In the genomic region with DNA sequence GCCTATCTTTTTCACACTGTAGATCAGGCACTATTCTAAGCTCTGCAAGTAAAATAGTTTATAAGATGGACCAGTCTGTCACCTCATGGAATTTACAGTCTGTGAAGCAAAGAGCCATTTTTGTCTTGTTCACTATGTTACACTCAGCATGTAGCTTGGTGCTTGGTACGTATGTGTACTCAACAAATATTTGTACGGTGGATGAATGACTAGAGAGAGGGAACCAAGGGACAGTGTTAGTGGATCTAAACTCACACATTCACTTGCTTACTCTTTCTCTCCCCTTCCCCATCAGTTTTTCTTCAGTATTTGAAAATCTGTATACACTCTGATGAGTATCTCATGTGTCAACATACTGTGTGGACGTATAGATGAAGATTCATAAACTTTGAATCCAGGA, we compare ENCODE assay signal across 32 cellular contexts. TPM values are rescaled to one million over a fixed set of nuclear protein-coding genes. Genes with fewer than 3 reads are reported as not detected.
"Had no signal": no experiment of that assay in that cellular context is flagged by ENCODE, and none has a peak within 500 bp of the region (broad histone marks: within the 10 kb centered on the region; RNA-seq: fewer than 3 reads in every experiment).

No MANE protein-coding gene starts in this region.

- H3K4me1 ChIP-seq: neural progenitor cell, parathyroid adenoma, psoas muscle, spleen, suprapubic skin, testis, tibial artery, transverse colon, upper lobe of right lung, uterus had no signal

- ATAC-seq: naive thymus-derived CD4-positive, alpha-beta T cell; psoas muscle; right cardiac atrium; sciatic nerve; stimulated activated memory B cell treated with anti-CD40 and anti-IgM and Interleukin-4, amounts not matched to agents 10 μg/mL and 1 μg/mL and 100 μg/mL, for 72 hours; stimulated activated naive CD8-positive, alpha-beta T cell treated with anti-CD3 and anti-CD28 coated beads, Interleukin-15, amount 100 ng/mL, for 72 hours; stimulated activated naive CD8-positive, alpha-beta T cell treated with anti-CD3 and anti-CD28 coated beads, Interleukin-15, Interleukin-2, amounts not matched to agents 100 U/mL and 50 U/mL, for 24 hours; upper lobe of right lung had no signal

- H3K27me3 ChIP-seq: neural progenitor cell, ovary, spleen, suprapubic skin, testis, tibial artery, transverse colon, upper lobe of right lung, uterus had no signal

- H3K4me3 ChIP-seq: neural progenitor cell, ovary, psoas muscle, skin epidermis, smooth muscle cell, spleen, suprapubic skin, testis, tibial artery, transverse colon, upper lobe of right lung, uterus had no signal

- H3K27ac ChIP-seq: neural progenitor cell, ovary, parathyroid adenoma, psoas muscle, skin epidermis, spleen, suprapubic skin, testis, tibial artery, transverse colon, upper lobe of right lung, uterus had no signal

- H3K9me3 ChIP-seq: ovary, psoas muscle, testis, transverse colon, upper lobe of right lung, uterus had no signal

- H3K36me3 ChIP-seq: neural progenitor cell, ovary, spleen, suprapubic skin, tibial artery, transverse colon, upper lobe of right lung, uterus had no signal

- DNase-seq: naive thymus-derived CD4-positive, alpha-beta T cell; natural killer cell; occipital lobe; ovary; psoas muscle; right cardiac atrium; spleen; stimulated activated CD4-positive, alpha-beta T cell treated with anti-CD3 and anti-CD28 coated beads, Interleukin-12 subunit alpha, Interleukin-12 subunit beta, amount 100 ng/mL, for 4 hours; stimulated activated CD4-positive, alpha-beta T cell treated with anti-CD3 and anti-CD28 coated beads, Interleukin-1b, Interleukin-23, amount 100 ng/mL, for 48 hours; stimulated activated CD4-positive, alpha-beta T cell treated with anti-CD3 and anti-CD28 coated beads, Interleukin-4, amount 100 ng/mL, for 1 hour; stimulated activated CD4-positive, alpha-beta T cell treated with anti-CD3 and anti-CD28 coated beads, Interleukin-4, amount 100 ng/mL, for 4 hours; stimulated activated CD8-positive, alpha-beta memory T cell treated with anti-CD3 and anti-CD28 coated beads, Interleukin-4, amount 100 ng/mL, for 48 hours; stimulated activated naive CD4-positive, alpha-beta T cell; stimulated activated naive CD8-positive, alpha-beta T cell treated with anti-CD3 and anti-CD28 coated beads, Interleukin-15, amount 100 ng/mL, for 72 hours; stimulated activated naive CD8-positive, alpha-beta T cell treated with anti-CD3 and anti-CD28 coated beads, Interleukin-15, Interleukin-2, amounts not matched to agents 100 U/mL and 50 U/mL, for 24 hours; substantia nigra; testis; tibial artery; transverse colon; upper lobe of right lung; uterus had no signal

RNA-seq across cellular contexts. Expression of gene PTF1A, which starts 45.9 kb away (rescaled TPM):
- total RNA-seq: naive thymus-derived CD4-positive, alpha-beta T cell; natural killer cell; occipital lobe; osteoblast; ovary; posterior vena cava; psoas muscle; renal cortical epithelial cell; right cardiac atrium; sciatic nerve; smooth muscle cell; spleen; suprapubic skin; transverse colon; upper lobe of right lung; urinary bladder had no signal
